ENCODE assay signal across 2 cellular contexts in the genomic region with DNA sequence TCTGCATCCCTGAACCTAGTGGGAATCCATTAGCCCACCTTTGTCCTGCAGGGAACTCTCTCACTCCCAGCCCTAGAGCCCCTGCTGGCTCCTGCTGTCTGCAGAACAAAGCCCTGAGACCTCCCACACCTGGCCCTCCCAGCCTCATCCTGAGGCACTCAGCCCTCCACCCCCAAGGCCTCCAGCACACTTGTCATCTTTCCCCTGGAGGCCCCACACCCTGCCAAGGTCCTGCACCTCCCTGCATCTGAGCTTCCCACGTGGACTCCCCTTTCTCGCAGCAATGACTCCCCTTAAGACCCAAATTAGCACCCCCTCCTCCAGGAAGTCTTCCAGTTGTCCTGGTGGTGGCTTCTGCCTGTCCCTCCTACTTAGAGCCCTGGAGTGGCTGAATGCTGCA.
TF ChIP-seq lines count a peak whose summit lies in the region.

No MANE protein-coding gene starts in this region.

TF ChIP-seq in GM23338, 12 proteins besides CTCF, POLR2A, EP300 and RAD21 (continues in another document):
- no peak for TF ChIP-seq EZH2phosphoT487 (IDR thresholded peaks at IDR 0.05; ENCODE audit: unreplicated experiment)
- TF ChIP-seq, protein P1, sequence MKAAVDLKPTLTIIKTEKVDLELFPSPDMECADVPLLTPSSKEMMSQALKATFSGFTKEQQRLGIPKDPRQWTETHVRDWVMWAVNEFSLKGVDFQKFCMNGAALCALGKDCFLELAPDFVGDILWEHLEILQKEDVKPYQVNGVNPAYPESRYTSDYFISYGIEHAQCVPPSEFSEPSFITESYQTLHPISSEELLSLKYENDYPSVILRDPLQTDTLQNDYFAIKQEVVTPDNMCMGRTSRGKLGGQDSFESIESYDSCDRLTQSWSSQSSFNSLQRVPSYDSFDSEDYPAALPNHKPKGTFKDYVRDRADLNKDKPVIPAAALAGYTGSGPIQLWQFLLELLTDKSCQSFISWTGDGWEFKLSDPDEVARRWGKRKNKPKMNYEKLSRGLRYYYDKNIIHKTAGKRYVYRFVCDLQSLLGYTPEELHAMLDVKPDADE (IDR thresholded peaks at IDR 0.05) = no peak
- TF ChIP-seq, protein P2, sequence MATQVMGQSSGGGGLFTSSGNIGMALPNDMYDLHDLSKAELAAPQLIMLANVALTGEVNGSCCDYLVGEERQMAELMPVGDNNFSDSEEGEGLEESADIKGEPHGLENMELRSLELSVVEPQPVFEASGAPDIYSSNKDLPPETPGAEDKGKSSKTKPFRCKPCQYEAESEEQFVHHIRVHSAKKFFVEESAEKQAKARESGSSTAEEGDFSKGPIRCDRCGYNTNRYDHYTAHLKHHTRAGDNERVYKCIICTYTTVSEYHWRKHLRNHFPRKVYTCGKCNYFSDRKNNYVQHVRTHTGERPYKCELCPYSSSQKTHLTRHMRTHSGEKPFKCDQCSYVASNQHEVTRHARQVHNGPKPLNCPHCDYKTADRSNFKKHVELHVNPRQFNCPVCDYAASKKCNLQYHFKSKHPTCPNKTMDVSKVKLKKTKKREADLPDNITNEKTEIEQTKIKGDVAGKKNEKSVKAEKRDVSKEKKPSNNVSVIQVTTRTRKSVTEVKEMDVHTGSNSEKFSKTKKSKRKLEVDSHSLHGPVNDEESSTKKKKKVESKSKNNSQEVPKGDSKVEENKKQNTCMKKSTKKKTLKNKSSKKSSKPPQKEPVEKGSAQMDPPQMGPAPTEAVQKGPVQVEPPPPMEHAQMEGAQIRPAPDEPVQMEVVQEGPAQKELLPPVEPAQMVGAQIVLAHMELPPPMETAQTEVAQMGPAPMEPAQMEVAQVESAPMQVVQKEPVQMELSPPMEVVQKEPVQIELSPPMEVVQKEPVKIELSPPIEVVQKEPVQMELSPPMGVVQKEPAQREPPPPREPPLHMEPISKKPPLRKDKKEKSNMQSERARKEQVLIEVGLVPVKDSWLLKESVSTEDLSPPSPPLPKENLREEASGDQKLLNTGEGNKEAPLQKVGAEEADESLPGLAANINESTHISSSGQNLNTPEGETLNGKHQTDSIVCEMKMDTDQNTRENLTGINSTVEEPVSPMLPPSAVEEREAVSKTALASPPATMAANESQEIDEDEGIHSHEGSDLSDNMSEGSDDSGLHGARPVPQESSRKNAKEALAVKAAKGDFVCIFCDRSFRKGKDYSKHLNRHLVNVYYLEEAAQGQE (IDR thresholded peaks at IDR 0.05; ENCODE audit: unreplicated experiment) = no peak
- no peak for TF ChIP-seq STAT1 (IDR thresholded peaks at IDR 0.05; ENCODE audit: unreplicated experiment)
- no peak for TF ChIP-seq ZNF114 (CRISPR knock-in tag; IDR thresholded peaks at IDR 0.05)
- no peak for TF ChIP-seq POLR2AphosphoS5 (IDR thresholded peaks at IDR 0.05; ENCODE audit: low read depth)
- no peak for TF ChIP-seq ZNF331 (CRISPR knock-in tag; IDR thresholded peaks at IDR 0.05; ENCODE audit: low read depth)
- TF ChIP-seq, protein P3, sequence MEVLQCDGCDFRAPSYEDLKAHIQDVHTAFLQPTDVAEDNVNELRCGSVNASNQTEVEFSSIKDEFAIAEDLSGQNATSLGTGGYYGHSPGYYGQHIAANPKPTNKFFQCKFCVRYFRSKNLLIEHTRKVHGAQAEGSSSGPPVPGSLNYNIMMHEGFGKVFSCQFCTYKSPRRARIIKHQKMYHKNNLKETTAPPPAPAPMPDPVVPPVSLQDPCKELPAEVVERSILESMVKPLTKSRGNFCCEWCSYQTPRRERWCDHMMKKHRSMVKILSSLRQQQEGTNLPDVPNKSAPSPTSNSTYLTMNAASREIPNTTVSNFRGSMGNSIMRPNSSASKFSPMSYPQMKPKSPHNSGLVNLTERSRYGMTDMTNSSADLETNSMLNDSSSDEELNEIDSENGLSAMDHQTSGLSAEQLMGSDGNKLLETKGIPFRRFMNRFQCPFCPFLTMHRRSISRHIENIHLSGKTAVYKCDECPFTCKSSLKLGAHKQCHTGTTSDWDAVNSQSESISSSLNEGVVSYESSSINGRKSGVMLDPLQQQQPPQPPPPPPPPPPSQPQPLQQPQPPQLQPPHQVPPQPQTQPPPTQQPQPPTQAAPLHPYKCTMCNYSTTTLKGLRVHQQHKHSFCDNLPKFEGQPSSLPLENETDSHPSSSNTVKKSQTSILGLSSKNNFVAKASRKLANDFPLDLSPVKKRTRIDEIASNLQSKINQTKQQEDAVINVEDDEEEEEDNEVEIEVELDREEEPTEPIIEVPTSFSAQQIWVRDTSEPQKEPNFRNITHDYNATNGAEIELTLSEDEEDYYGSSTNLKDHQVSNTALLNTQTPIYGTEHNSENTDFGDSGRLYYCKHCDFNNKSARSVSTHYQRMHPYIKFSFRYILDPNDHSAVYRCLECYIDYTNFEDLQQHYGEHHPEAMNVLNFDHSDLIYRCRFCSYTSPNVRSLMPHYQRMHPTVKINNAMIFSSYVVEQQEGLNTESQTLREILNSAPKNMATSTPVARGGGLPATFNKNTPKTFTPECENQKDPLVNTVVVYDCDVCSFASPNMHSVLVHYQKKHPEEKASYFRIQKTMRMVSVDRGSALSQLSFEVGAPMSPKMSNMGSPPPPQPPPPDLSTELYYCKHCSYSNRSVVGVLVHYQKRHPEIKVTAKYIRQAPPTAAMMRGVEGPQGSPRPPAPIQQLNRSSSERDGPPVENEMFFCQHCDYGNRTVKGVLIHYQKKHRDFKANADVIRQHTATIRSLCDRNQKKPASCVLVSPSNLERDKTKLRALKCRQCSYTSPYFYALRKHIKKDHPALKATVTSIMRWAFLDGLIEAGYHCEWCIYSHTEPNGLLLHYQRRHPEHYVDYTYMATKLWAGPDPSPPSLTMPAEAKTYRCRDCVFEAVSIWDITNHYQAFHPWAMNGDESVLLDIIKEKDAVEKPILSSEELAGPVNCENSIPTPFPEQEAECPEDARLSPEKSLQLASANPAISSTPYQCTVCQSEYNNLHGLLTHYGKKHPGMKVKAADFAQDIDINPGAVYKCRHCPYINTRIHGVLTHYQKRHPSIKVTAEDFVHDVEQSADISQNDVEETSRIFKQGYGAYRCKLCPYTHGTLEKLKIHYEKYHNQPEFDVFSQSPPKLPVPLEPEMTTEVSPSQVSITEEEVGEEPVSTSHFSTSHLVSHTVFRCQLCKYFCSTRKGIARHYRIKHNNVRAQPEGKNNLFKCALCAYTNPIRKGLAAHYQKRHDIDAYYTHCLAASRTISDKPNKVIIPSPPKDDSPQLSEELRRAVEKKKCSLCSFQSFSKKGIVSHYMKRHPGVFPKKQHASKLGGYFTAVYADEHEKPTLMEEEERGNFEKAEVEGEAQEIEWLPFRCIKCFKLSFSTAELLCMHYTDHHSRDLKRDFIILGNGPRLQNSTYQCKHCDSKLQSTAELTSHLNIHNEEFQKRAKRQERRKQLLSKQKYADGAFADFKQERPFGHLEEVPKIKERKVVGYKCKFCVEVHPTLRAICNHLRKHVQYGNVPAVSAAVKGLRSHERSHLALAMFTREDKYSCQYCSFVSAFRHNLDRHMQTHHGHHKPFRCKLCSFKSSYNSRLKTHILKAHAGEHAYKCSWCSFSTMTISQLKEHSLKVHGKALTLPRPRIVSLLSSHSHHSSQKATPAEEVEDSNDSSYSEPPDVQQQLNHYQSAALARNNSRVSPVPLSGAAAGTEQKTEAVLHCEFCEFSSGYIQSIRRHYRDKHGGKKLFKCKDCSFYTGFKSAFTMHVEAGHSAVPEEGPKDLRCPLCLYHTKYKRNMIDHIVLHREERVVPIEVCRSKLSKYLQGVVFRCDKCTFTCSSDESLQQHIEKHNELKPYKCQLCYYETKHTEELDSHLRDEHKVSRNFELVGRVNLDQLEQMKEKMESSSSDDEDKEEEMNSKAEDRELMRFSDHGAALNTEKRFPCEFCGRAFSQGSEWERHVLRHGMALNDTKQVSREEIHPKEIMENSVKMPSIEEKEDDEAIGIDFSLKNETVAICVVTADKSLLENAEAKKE (CRISPR knock-in tag; IDR thresholded peaks at IDR 0.05) = no peak
- no peak for TF ChIP-seq CREB1 (CRISPR knock-in tag; IDR thresholded peaks at IDR 0.05; ENCODE audit: low read depth)
- no peak for TF ChIP-seq NANOG (IDR thresholded peaks at IDR 0.05; ENCODE audit: borderline replicate concordance)

TF ChIP-seq in IMR-90, 13 proteins besides CTCF, POLR2A, EP300 and RAD21 (continued from another document):
- TF ChIP-seq BHLHE40 (IDR thresholded peaks at IDR 0.05; ENCODE audit: low read depth, low read length) (no peak), MXI1 (IDR thresholded peaks at IDR 0.05; ENCODE audit: borderline replicate concordance, low read depth, low read length) (no peak), CEBPB (IDR thresholded peaks at IDR 0.05; ENCODE audit: low read depth, low read length) (no peak), CHD1 (IDR thresholded peaks at IDR 0.05; ENCODE audit: low read depth, low read length) (no peak), NFE2L2 (IDR thresholded peaks at IDR 0.05; ENCODE audit: low read depth, low read length) (no peak), MAZ (IDR thresholded peaks at IDR 0.05; ENCODE audit: borderline replicate concordance, low read depth, low read length) (no peak), RFX5 (IDR thresholded peaks at IDR 0.05; ENCODE audit: low read depth, low read length) (no peak), RCOR1 (IDR thresholded peaks at IDR 0.05; ENCODE audit: insufficient replicate concordance, low read length) (no peak), FOS (IDR thresholded peaks at IDR 0.05; ENCODE audit: low read depth, low read length) (no peak), MAFK (IDR thresholded peaks at IDR 0.05; ENCODE audit: low read depth, low read length) (no peak)
- TF ChIP-seq, protein P4, sequence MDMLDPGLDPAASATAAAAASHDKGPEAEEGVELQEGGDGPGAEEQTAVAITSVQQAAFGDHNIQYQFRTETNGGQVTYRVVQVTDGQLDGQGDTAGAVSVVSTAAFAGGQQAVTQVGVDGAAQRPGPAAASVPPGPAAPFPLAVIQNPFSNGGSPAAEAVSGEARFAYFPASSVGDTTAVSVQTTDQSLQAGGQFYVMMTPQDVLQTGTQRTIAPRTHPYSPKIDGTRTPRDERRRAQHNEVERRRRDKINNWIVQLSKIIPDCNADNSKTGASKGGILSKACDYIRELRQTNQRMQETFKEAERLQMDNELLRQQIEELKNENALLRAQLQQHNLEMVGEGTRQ (IDR thresholded peaks at IDR 0.05; ENCODE audit: low read depth, low read length) = no peak
- TF ChIP-seq, protein P5, sequence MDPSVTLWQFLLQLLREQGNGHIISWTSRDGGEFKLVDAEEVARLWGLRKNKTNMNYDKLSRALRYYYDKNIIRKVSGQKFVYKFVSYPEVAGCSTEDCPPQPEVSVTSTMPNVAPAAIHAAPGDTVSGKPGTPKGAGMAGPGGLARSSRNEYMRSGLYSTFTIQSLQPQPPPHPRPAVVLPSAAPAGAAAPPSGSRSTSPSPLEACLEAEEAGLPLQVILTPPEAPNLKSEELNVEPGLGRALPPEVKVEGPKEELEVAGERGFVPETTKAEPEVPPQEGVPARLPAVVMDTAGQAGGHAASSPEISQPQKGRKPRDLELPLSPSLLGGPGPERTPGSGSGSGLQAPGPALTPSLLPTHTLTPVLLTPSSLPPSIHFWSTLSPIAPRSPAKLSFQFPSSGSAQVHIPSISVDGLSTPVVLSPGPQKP (IDR thresholded peaks at IDR 0.05; ENCODE audit: borderline replicate concordance, low read depth, low read length) = no peak
